In genomic region chr10:79434223-79434687, GRCh38 we compare ENCODE assay signal across 11 cellular contexts. TPM values are rescaled to one million over a fixed set of nuclear protein-coding genes. Genes with fewer than 3 reads are reported as not detected.
DNase-seq lines count a peak whose midpoint lies in the region; ATAC-seq and TF ChIP-seq lines count a peak whose summit lies in the region.
"Had no signal": no experiment of that assay in that cellular context is flagged by ENCODE, and none has a peak within 500 bp of the region (broad histone marks: within the 10 kb centered on the region; RNA-seq: fewer than 3 reads in every experiment).

No MANE protein-coding gene starts in this region.

- H3K4me3 ChIP-seq in fibroblast of mammary gland (ENCODE audit: control insufficient read depth, low read depth, low read length): no peak overlapping the region
- no peak overlapping the region for H3K4me3 ChIP-seq in skin epidermis
- H3K4me3 ChIP-seq: lung had no signal

- H4K8ac ChIP-seq in H9 (replicated peaks; ENCODE audit: insufficient read length, low read depth, low read length): no peak overlapping the region

- no peak overlapping the region for H2BK20ac ChIP-seq in H9 (ENCODE audit: low read depth, low read length, poor library complexity, severe bottlenecking)

- no peak overlapping the region for H4K5ac ChIP-seq in H9 (ENCODE audit: insufficient read length, low read depth, low read length)

- CTCF ChIA-PET in activated CD8-positive, alpha-beta T cell treated with anti-CD3 and anti-CD28 coated beads for 36 hours (lab: Charles Lee): interaction anchor here (0.9 to 2.6 kb wide), 4 partner anchors 9 to 147 kb away, joined by 3 to 6 read pairs (median 4); no protein-coding TSS in a partner anchor

- H3K79me1 ChIP-seq in H9 (ENCODE audit: insufficient read depth, low read depth, low read length, poor library complexity, severe bottlenecking): no peaks in the 10 kb centered on the region

- no peaks in the 10 kb centered on the region for H3K9me3 Mint-ChIP-seq in activated CD8-positive, alpha-beta T cell treated with anti-CD3 and anti-CD28 coated beads for 36 hours
- no peaks in the 10 kb centered on the region for H3K9me3 Mint-ChIP-seq in H9

- no peak overlapping the region for H3K9ac ChIP-seq in H9 (ENCODE audit: extremely low read depth, insufficient read length, low read length)

- H3K36me3 Mint-ChIP-seq in activated CD8-positive, alpha-beta T cell treated with anti-CD3 and anti-CD28 coated beads for 36 hours (ENCODE audit: low read depth): no peaks in the 10 kb centered on the region
- H3K36me3 Mint-ChIP-seq in H9 (ENCODE audit: insufficient read depth in 1 of 3, low read depth in 3 of 3): no peaks in the 10 kb centered on the region

- WGBS in H9 (ENCODE audit: extremely low coverage, insufficient read length, low lambda C conversion rate): no CpG with 5 or more reads among the region's 5 CpGs

- TF ChIP-seq CTCF in activated CD8-positive, alpha-beta T cell treated with anti-CD3 and anti-CD28 coated beads for 36 hours (IDR thresholded peaks at IDR 0.05): no peak
- no peak for TF ChIP-seq CTCF in fibroblast of mammary gland (conservative IDR thresholded peaks at IDR 0.05; ENCODE audit: control insufficient read depth, insufficient read depth, low read depth, low read length)
- TF ChIP-seq CTCF in H9 (conservative IDR thresholded peaks at IDR 0.05): no peak

- no peak overlapping the region for H3K56ac ChIP-seq in H9 (ENCODE audit: insufficient read length, low read depth, low read length)

- H3K23ac ChIP-seq in H9 (ENCODE audit: insufficient read length, low read depth, low read length): no peak overlapping the region

- POLR2A ChIA-PET in activated CD8-positive, alpha-beta T cell treated with anti-CD3 and anti-CD28 coated beads for 36 hours (lab: Charles Lee): interaction anchor here (0.7 to 1.0 kb wide), 2 partner anchors 10 to 11 kb away, joined by 3 to 4 read pairs; partner anchors contain the start of gene ZCCHC24

- no peaks in the 10 kb centered on the region for H4K20me1 ChIP-seq in H9 (ENCODE audit: control insufficient read depth, insufficient read depth, insufficient read length)

- no peak overlapping the region for H3K18ac ChIP-seq in H9 (ENCODE audit: insufficient read length, low read depth, low read length)

- H3K4me1 ChIP-seq in H9 (ENCODE audit: insufficient read depth, low read length): no peaks in the 10 kb centered on the region

- H3K4me3 Mint-ChIP-seq in activated CD8-positive, alpha-beta T cell treated with anti-CD3 and anti-CD28 coated beads for 36 hours: no peak overlapping the region
- H3K4me3 Mint-ChIP-seq in H9: no peak overlapping the region

- peak overlapping the region; percentile 88 for H3K27ac Mint-ChIP-seq in activated CD8-positive, alpha-beta T cell treated with anti-CD3 and anti-CD28 coated beads for 36 hours
- no peak overlapping the region; a peak in 1 of 7 replicates for H3K27ac Mint-ChIP-seq in H9

- H3K27ac ChIP-seq in skin epidermis: peak overlapping the region in 15 of 21 experiments; percentile 17 to 92 (median 79)
- no peak overlapping the region for H3K27ac ChIP-seq in H9 (ENCODE audit: insufficient read length, low read depth, low read length)
- H3K27ac ChIP-seq: RWPE1 had no signal

- no peak overlapping the region for H3K4me2 ChIP-seq in H9 (ENCODE audit: insufficient read depth, insufficient read length, low read length)

- intact Hi-C loops in activated CD8-positive, alpha-beta T cell treated with anti-CD3 and anti-CD28 coated beads for 36 hours (cut with micrococcal nuclease): no loop called here

- H2AK5ac ChIP-seq in H9 (ENCODE audit: insufficient read length, low read length): no peak overlapping the region

- H3K4me1 Mint-ChIP-seq in activated CD8-positive, alpha-beta T cell treated with anti-CD3 and anti-CD28 coated beads for 36 hours (ENCODE audit: low read depth): peaks cover 15% of the 10 kb centered on the region
- peaks cover 5 to 39% of the 10 kb centered on the region in 2 experiments for H3K4me1 Mint-ChIP-seq in H9

- no peak overlapping the region; the same call in 1 of the 2 replicates for H3K14ac ChIP-seq in H9 (ENCODE audit: insufficient read depth, low read length)

- H3K23me2 ChIP-seq in H9 (ENCODE audit: insufficient read length, low read depth, low read length, poor library complexity, severe bottlenecking): no peaks in the 10 kb centered on the region

- H3K27me3 ChIP-seq in H9 (ENCODE audit: insufficient read depth, low read length): no peaks in the 10 kb centered on the region

- no peaks in the 10 kb centered on the region for H3K27me3 Mint-ChIP-seq in activated CD8-positive, alpha-beta T cell treated with anti-CD3 and anti-CD28 coated beads for 36 hours
- H3K27me3 Mint-ChIP-seq in H9 (ENCODE audit: low read depth): no peaks in the 10 kb centered on the region; the same call in 1 of the 2 replicates

- H3K79me2 ChIP-seq in H9 (ENCODE audit: insufficient read depth, low read length): no peaks in the 10 kb centered on the region

- peak; percentile 71 for DNase-seq in ELR (ENCODE audit: low read depth)
- peak; percentile 66 for DNase-seq in activated CD8-positive, alpha-beta T cell treated with anti-CD3 and anti-CD28 coated beads for 36 hours
- peak; percentile 69 for DNase-seq in fibroblast of mammary gland (ENCODE audit: low read depth)
- DNase-seq in H9: no peak
- no peak for DNase-seq in ecto neural progenitor cell (ENCODE audit: low spot score)
- no peak for DNase-seq in anterior cingulate cortex (lab: John Stamatoyannopoulos, UW)
- DNase-seq: NCI-H2107 had no signal

- no peak overlapping the region for H3K4ac ChIP-seq in H9 (ENCODE audit: low read depth, low read length)

- H2AFZ ChIP-seq in H9 (ENCODE audit: low read length): no peak overlapping the region

- no peak overlapping the region for H3T11ph ChIP-seq in H9 (ENCODE audit: low read length)

- H3K9me3 ChIP-seq in H9 (ENCODE audit: control insufficient read depth, low read depth, low read length): no peaks in the 10 kb centered on the region

- ATAC-seq in activated CD8-positive, alpha-beta T cell treated with anti-CD3 and anti-CD28 coated beads for 36 hours: peak; percentile 90
- no peak for ATAC-seq in HG03571 (IDR thresholded peaks at IDR 0.05; ENCODE audit: unreplicated experiment)

- no peak overlapping the region for H2BK12ac ChIP-seq in H9 (ENCODE audit: insufficient read length, low read depth, low read length)

- H4K91ac ChIP-seq in H9 (ENCODE audit: insufficient read length, low read depth, low read length): no peak overlapping the region

- no peak overlapping the region for H2BK15ac ChIP-seq in H9 (ENCODE audit: low read depth, low read length)

- no peak overlapping the region for H2BK120ac ChIP-seq in H9 (ENCODE audit: low read depth, low read length, poor library complexity, severe bottlenecking)

- H2BK5ac ChIP-seq in H9 (ENCODE audit: insufficient read length, low read length): no peak overlapping the region

RNA-seq across cellular contexts. Expression of gene ZCCHC24, which starts 11.2 kb away (rescaled TPM):
- 1 to 10 TPM; 1.0 to 1.7 TPM for total RNA-seq in activated CD8-positive, alpha-beta T cell treated with anti-CD3 and anti-CD28 coated beads for 36 hours
- total RNA-seq in H9 (2021): 3.5 and 3.8 TPM in 2 replicates

Comparison
In these comparisons a context has a peak if more than half of its experiments do, and no peak if none do; other contexts are left out.
1. DNase-seq: peak in ELR (single experiment), activated CD8-positive, alpha-beta T cell treated with anti-CD3 and anti-CD28 coated beads for 36 hours (single experiment) and fibroblast of mammary gland (single experiment); none in H9 (single experiment), ecto neural progenitor cell (single experiment) and anterior cingulate cortex (0 of 58).